1 cellular context compared by ENCODE assay signal in the genomic region with DNA sequence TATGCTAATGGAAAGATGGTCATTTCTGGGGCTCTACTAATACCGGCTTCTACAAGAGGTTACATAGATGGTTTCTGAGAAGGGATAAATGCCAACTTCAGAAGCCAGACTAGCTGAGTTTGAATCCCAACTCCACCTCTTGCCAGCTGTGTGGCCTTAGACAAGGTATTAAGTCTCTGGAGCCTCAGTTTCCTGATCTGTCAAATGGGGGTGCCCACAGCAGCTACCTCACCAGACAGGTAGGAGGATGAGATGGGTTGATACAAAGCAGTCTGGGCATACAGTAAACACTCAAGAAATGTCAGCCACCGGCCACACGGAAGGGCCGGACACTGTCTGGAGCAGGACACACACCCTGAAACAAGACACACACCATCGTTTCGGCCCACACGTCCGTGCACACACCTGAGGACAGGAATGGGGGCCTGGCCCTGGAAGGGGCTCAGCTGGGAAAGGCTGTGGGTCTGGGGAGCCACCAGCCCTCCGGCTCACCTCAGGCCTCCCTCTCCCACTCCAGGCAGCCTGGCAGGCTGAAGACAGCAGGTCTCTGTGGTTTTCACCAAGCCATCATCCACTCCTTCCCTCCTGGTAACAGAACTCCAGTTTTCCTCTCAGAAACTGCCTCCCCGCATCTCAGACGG.
TF ChIP-seq lines count a peak whose summit lies in the region.

No MANE protein-coding gene starts in this region.

TF ChIP-seq in GM23338, 12 proteins besides CTCF, POLR2A, EP300 and RAD21 (continued from another document):
- no peak for TF ChIP-seq ETS1 (IDR thresholded peaks at IDR 0.05)
